In the genomic region with DNA sequence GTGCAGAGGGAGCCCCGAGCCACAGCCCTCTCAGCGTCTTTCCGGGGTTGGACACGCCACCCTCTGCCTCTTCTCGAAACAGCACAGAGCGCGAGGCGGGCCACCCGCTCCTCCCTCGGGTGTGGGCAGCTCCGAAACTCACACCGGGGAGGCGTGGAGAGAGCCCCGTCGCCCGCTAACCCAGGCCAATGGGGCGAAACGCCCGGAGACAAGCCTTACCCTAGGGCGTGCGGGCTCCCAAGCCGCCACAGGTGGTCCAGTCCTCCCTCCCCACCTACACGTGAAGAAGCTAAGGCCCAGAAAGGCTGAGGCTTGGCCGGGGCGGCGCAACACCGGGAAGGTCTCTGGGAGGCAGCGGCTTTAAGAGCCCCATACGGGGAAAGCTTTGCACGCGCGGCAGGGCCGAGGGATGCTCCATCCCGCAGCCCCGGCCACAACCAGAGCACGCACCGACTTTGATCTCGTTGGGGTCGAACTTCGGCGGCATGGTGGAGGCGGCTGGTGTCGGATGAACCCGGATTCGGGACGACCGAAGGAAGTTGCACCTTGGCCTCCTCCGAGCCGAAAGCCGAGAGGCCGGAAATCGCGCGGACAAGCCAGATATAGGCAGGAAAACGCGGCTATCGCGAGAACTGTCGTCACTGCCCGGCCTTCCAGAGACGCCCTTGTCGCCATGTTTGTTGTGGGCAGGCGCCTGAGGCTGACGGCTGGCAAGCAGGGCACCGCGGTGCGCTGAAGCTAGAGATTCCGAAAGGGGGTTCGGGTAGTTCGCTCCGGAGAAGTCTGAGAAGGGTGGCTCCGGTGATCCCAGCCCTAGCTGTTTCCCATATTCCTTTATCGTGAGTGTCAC, we compare ENCODE assay signal across 8 cellular contexts. TPM values are rescaled to one million over a fixed set of nuclear protein-coding genes. Genes with fewer than 3 reads are reported as not detected.
A peak's percentile ranks its signal among the peaks of the same experiment; 100 is the strongest.
DNase-seq lines count a peak whose midpoint lies in the region; ATAC-seq and TF ChIP-seq lines count a peak whose summit lies in the region.

A gene (plus strand): TSS at position 680 of the 850 bp plus-strand sequence. CDS start 3,018 bp downstream, outside the sequence.
A gene (minus strand): TSS at position 576 of the 850 bp plus-strand sequence. CDS start 89 bp downstream, at position 487.

- TF ChIP-seq CTCF in Loucy (conservative IDR thresholded peaks at IDR 0.05; ENCODE audit: low read length) (no peak), RWPE2 (IDR thresholded peaks at IDR 0.05; ENCODE audit: poor library complexity, severe bottlenecking) (no peak), fibroblast of mammary gland (conservative IDR thresholded peaks at IDR 0.05; ENCODE audit: control insufficient read depth, insufficient read depth, low read depth, low read length) (no peak), natural killer cell (IDR thresholded peaks at IDR 0.05) (no peak)

- H3K4me3 ChIP-seq in Loucy (ENCODE audit: low read length, poor library complexity, severe bottlenecking) (peak within 1 kb of the TSS; percentile 98), RWPE2 (ENCODE audit: severe bottlenecking) (peak within 1 kb of the TSS; percentile 89), fibroblast of mammary gland (ENCODE audit: control insufficient read depth, low read depth, low read length) (peak within 1 kb of the TSS; percentile 98)

- peaks cover 10% of the 10 kb centered on the region; the same call in 1 of the 2 replicates for H3F3A ChIP-seq in Loucy (ENCODE audit: low read depth)

- peaks cover 51% of the 10 kb centered on the region for H3K79me2 ChIP-seq in Loucy (ENCODE audit: insufficient read depth, low read length)

- ATAC-seq in RWPE2 (ENCODE audit: low read depth): peak; percentile 40
- ATAC-seq in natural killer cell: peak; percentile 83 to 91 (median 85)

- peaks cover 37% of the 10 kb centered on the region for H3K36me3 ChIP-seq in Loucy (ENCODE audit: insufficient read depth, low read length)
- peaks cover 73% of the 10 kb centered on the region for H3K36me3 ChIP-seq in RWPE2 (ENCODE audit: low read depth)

- H3K27me3 ChIP-seq in Loucy (ENCODE audit: insufficient read depth, low read length, poor library complexity, severe bottlenecking): peaks cover 9% of the 10 kb centered on the region
- H3K27me3 ChIP-seq in RWPE2 (ENCODE audit: insufficient read depth, poor library complexity, severe bottlenecking): no peaks in the 10 kb centered on the region

- peak within 1 kb of the TSS; percentile 99 for H3K4me2 ChIP-seq in Loucy (ENCODE audit: low read depth, low read length, poor library complexity, severe bottlenecking)

- no peaks in the 10 kb centered on the region for H3K27me3 Mint-ChIP-seq in activated T-helper 2 cell treated with anti-CD3 and anti-CD28 coated beads, Interferon-gamma antibody, Interleukin-2, Interleukin-4, amounts not matched to agents 10 μg/mL and 5 μg/mL and 100 μg/mL, durations not matched to agents 14 hours and 24 hours and 36 hours (ENCODE audit: low read depth)
- H3K27me3 Mint-ChIP-seq in natural killer cell (ENCODE audit: low read depth in 2 of 2): no peaks in the 10 kb centered on the region

- no peaks in the 10 kb centered on the region for H3K9me2 ChIP-seq in Loucy (replicated peaks; ENCODE audit: low read depth, low read length)

- H4K20me1 ChIP-seq in Loucy (ENCODE audit: insufficient read depth, low read length, poor library complexity, severe bottlenecking): peaks cover 39% of the 10 kb centered on the region

- peak; percentile 94 for DNase-seq in EL
- DNase-seq in H4 (ENCODE audit: low spot score): peak; percentile 89
- DNase-seq in RWPE2 (ENCODE audit: low spot score): peak; percentile 92
- peak; percentile 95 for DNase-seq in activated T-helper 2 cell treated with anti-CD3 and anti-CD28 coated beads, Interferon-gamma antibody, Interleukin-2, Interleukin-4, amounts not matched to agents 10 μg/mL and 5 μg/mL and 100 μg/mL, durations not matched to agents 14 hours and 24 hours and 36 hours (ENCODE audit: low spot score)
- DNase-seq in fibroblast of mammary gland (ENCODE audit: low read depth): peak; percentile 94
- DNase-seq in natural killer cell: peak; percentile 100
- DNase-seq in stimulated activated naive CD4-positive, alpha-beta T cell (lab: John Stamatoyannopoulos, UW): peak; percentile 93 to 99 (median 98)

- no peaks in the 10 kb centered on the region for H3K9me3 Mint-ChIP-seq in activated T-helper 2 cell treated with anti-CD3 and anti-CD28 coated beads, Interferon-gamma antibody, Interleukin-2, Interleukin-4, amounts not matched to agents 10 μg/mL and 5 μg/mL and 100 μg/mL, durations not matched to agents 14 hours and 24 hours and 36 hours
- H3K9me3 Mint-ChIP-seq in natural killer cell: no peaks in the 10 kb centered on the region

- peak within 1 kb of the TSS; percentile 97 for H2AFZ ChIP-seq in Loucy (ENCODE audit: low read length)

- peak within 1 kb of the TSS; percentile 97 for H3K4me3 Mint-ChIP-seq in activated T-helper 2 cell treated with anti-CD3 and anti-CD28 coated beads, Interferon-gamma antibody, Interleukin-2, Interleukin-4, amounts not matched to agents 10 μg/mL and 5 μg/mL and 100 μg/mL, durations not matched to agents 14 hours and 24 hours and 36 hours (ENCODE audit: low read depth)
- H3K4me3 Mint-ChIP-seq in natural killer cell: peak within 1 kb of the TSS; percentile 96

- no peaks in the 10 kb centered on the region for H3K9me3 ChIP-seq in Loucy (ENCODE audit: insufficient read depth, low read depth, low read length)
- no peaks in the 10 kb centered on the region for H3K9me3 ChIP-seq in RWPE2 (ENCODE audit: severe bottlenecking)

- peak within 1 kb of the TSS; percentile 97 for H3K27ac Mint-ChIP-seq in activated T-helper 2 cell treated with anti-CD3 and anti-CD28 coated beads, Interferon-gamma antibody, Interleukin-2, Interleukin-4, amounts not matched to agents 10 μg/mL and 5 μg/mL and 100 μg/mL, durations not matched to agents 14 hours and 24 hours and 36 hours
- peak within 1 kb of the TSS; percentile 93 for H3K27ac Mint-ChIP-seq in natural killer cell

- H3K36me3 Mint-ChIP-seq in activated T-helper 2 cell treated with anti-CD3 and anti-CD28 coated beads, Interferon-gamma antibody, Interleukin-2, Interleukin-4, amounts not matched to agents 10 μg/mL and 5 μg/mL and 100 μg/mL, durations not matched to agents 14 hours and 24 hours and 36 hours (ENCODE audit: low read depth): peaks cover 67% of the 10 kb centered on the region
- H3K36me3 Mint-ChIP-seq in natural killer cell: no peaks in the 10 kb centered on the region

- H3K4me1 Mint-ChIP-seq in activated T-helper 2 cell treated with anti-CD3 and anti-CD28 coated beads, Interferon-gamma antibody, Interleukin-2, Interleukin-4, amounts not matched to agents 10 μg/mL and 5 μg/mL and 100 μg/mL, durations not matched to agents 14 hours and 24 hours and 36 hours (ENCODE audit: low read depth): peaks cover 32% of the 10 kb centered on the region
- peaks cover 46 to 55% of the 10 kb centered on the region in 2 donors for H3K4me1 Mint-ChIP-seq in natural killer cell

- intact Hi-C loops in activated T-helper 2 cell treated with anti-CD3 and anti-CD28 coated beads, Interferon-gamma antibody, Interleukin-2, Interleukin-4, amounts not matched to agents 10 μg/mL and 5 μg/mL and 100 μg/mL, durations not matched to agents 14 hours and 24 hours and 36 hours (cut with micrococcal nuclease): loop anchor here (1.0 to 2.0 kb wide), 3 partner anchors 27 to 264 kb away; a partner anchor contains a TSS
- intact Hi-C loops in natural killer cell (cut with micrococcal nuclease): loop anchor here (1.0 to 2.0 kb wide), 2 partner anchors 27 to 54 kb away; a partner anchor contains a TSS

- H3K9ac ChIP-seq in Loucy (ENCODE audit: low read depth, low read length, poor library complexity, severe bottlenecking): peak within 1 kb of the TSS; percentile 97

- H3K4me1 ChIP-seq in Loucy (ENCODE audit: insufficient read depth, low read length, poor library complexity, severe bottlenecking) (peaks cover 33% of the 10 kb centered on the region), RWPE2 (ENCODE audit: insufficient read depth, poor library complexity, severe bottlenecking) (no peaks in the 10 kb centered on the region)

- H3K27ac ChIP-seq in RWPE2 (ENCODE audit: poor library complexity, severe bottlenecking): peak within 1 kb of the TSS; percentile 96

RNA-seq across cellular contexts. Expression of the first gene that starts in this region (rescaled TPM):
- 2.6 and 5.7 TPM in 2 replicates for total RNA-seq in H4 (2014; rRNA removed; shearing (Covaris generic))
- total RNA-seq in activated T-helper 2 cell treated with anti-CD3 and anti-CD28 coated beads, Interferon-gamma antibody, Interleukin-2, Interleukin-4, amounts not matched to agents 10 μg/mL and 5 μg/mL and 100 μg/mL, durations not matched to agents 14 hours and 24 hours and 36 hours: 26.4 and 26.6 TPM in 2 replicates
- total RNA-seq in natural killer cell: 10 to 100 TPM; 17.4 to 24.6 (median 20.7) TPM

RNA-seq across cellular contexts. Expression of the second gene that starts in this region (rescaled TPM):
- 2,219 and 2,463 TPM in 2 replicates for total RNA-seq in H4 (2014; rRNA removed; shearing (Covaris generic))
- total RNA-seq in activated T-helper 2 cell treated with anti-CD3 and anti-CD28 coated beads, Interferon-gamma antibody, Interleukin-2, Interleukin-4, amounts not matched to agents 10 μg/mL and 5 μg/mL and 100 μg/mL, durations not matched to agents 14 hours and 24 hours and 36 hours: 1,311 and 1,325 TPM in 2 replicates
- total RNA-seq in natural killer cell: 100 to 1,000 TPM; 561 to 770 (median 724) TPM

Comparison
In these comparisons a context has a peak if more than half of its experiments do, and no peak if none do; other contexts are left out.
1. Peak in every context shown above with its lines: DNase-seq, ATAC-seq, H3K4me3 ChIP-seq and H3K27ac ChIP-seq.